In the genomic region with DNA sequence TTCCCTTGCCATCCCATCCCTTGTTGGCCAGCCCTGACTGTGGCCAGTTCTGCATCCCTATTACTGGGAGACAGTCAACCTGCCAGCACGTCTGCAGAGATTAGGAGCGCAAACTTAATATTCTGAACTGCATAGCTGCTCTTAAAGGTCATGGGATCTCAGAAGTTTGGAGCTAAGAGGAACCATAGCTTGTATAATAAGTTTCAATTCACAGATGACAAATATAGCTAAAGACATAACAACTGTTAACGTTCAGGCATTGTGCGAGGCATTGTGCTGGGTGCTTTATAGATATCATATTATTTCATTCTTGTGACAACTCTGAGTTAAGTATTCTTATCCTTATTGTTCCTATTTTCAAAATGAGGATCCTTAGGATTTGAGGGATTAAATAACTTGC, we compare ENCODE assay signal across 1 cellular context.
TF ChIP-seq lines count a peak whose summit lies in the region.

No MANE protein-coding gene starts in this region.

TF ChIP-seq in K562, 482 proteins besides CTCF, POLR2A, EP300 and RAD21:
- TF ChIP-seq ZNF232 (CRISPR knock-in tag; IDR thresholded peaks at IDR 0.05) (no peak), HSF4 (CRISPR knock-in tag; IDR thresholded peaks at IDR 0.05; ENCODE audit: borderline replicate concordance) (no peak), MAFK (IDR thresholded peaks at IDR 0.05; ENCODE audit: low read length) (no peak), RBM34 (IDR thresholded peaks at IDR 0.05; ENCODE audit: borderline replicate concordance, insufficient read depth, low read length) (no peak), SUPT5H (IDR thresholded peaks at IDR 0.05) (no peak), SIN3B (IDR thresholded peaks at IDR 0.05; ENCODE audit: low read depth) (no peak), ZNF668 (CRISPR knock-in tag; IDR thresholded peaks at IDR 0.05) (no peak), GATAD2B (IDR thresholded peaks at IDR 0.05; ENCODE audit: borderline replicate concordance) (no peak), ZNF408 (CRISPR knock-in tag; IDR thresholded peaks at IDR 0.05; ENCODE audit: low read depth) (no peak), ARID4B (CRISPR knock-in tag; IDR thresholded peaks at IDR 0.05) (no peak), TGIF2 (CRISPR knock-in tag; IDR thresholded peaks at IDR 0.05) (no peak), KLF6 (CRISPR knock-in tag; IDR thresholded peaks at IDR 0.05; ENCODE audit: borderline replicate concordance) (no peak)
- TF ChIP-seq, protein P1, sequence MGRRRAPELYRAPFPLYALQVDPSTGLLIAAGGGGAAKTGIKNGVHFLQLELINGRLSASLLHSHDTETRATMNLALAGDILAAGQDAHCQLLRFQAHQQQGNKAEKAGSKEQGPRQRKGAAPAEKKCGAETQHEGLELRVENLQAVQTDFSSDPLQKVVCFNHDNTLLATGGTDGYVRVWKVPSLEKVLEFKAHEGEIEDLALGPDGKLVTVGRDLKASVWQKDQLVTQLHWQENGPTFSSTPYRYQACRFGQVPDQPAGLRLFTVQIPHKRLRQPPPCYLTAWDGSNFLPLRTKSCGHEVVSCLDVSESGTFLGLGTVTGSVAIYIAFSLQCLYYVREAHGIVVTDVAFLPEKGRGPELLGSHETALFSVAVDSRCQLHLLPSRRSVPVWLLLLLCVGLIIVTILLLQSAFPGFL (CRISPR knock-in tag; IDR thresholded peaks at IDR 0.05), result no peak
